Comparison of ENCODE assay signal across 8 cellular contexts in the genomic region with DNA sequence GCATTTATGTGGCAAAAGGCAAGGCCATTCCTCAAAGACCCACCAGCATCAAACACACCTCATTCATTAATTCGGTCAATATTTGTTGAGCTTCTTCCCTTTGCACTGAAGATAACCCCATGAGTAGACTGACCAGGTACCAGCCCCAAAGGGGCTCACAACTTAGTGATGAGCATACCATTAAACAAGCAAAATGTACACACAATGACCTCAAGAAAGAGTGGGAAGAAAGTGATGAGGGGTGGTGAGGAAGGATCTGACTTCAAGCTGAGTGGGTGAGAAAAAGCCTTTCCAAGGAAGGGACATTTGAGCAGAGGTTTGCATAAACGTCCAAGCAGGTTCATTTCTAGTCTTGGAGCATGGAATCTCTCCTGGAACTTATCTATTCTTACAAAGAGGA.
"Had no signal": no experiment of that assay in that cellular context is flagged by ENCODE, and none has a peak within 500 bp of the region (broad histone marks: within the 10 kb centered on the region; RNA-seq: fewer than 3 reads in every experiment).

No MANE protein-coding gene starts in this region.

- ATAC-seq: GM12878 had no signal

- DNase-seq: GDM1, GF-D8 had no signal

- H3K4me3 ChIP-seq: GM12878 had no signal

- FAIRE-seq: G401.6, GM12891, GM12892, GM18507, GM19239 had no signal
